Comparison of ENCODE assay signal across 18 cellular contexts in the genomic region with DNA sequence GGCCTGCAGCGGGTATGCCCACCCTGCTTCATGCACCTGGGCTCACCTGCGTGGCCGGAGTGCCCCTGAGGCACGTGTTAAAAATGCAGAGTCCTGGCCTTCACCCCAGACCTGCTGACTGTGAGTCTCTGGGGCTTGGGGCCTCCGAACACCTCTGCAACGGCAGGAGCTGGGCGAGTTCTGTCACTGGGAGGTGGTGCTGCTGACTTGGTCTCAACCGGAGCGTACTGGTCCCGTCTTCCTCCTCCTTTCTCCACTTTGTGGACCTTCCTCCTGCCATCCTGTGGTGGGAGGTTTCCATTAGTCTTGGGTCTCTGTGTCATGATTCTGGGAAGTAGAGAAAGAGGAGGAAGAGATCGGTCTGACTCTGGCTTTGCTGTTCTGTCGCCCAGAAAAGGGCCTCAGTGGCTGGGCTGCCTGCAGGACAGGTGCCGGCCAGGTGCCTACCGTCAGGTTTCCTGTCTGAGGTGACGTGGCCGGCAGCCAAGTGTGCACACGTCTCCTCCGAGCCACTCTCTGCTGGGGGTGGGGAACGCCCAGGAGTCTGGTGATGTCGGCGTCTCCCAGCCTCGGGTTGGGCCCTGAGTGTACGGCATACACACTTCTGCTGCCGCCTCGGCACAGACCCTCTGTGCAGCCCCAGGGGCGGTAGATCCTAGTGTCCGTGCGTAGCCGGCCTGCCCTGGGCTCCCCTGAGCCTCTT. TPM values are rescaled to one million over a fixed set of nuclear protein-coding genes. Genes with fewer than 3 reads are reported as not detected.
A peak's percentile ranks its signal among the peaks of the same experiment; 100 is the strongest.
DNase-seq lines count a peak whose midpoint lies in the region; ATAC-seq and TF ChIP-seq lines count a peak whose summit lies in the region.
"Had no signal": no experiment of that assay in that cellular context is flagged by ENCODE, and none has a peak within 500 bp of the region (broad histone marks: within the 10 kb centered on the region; RNA-seq: fewer than 3 reads in every experiment).

No MANE protein-coding gene starts in this region.

- H3K4me3 Mint-ChIP-seq in activated T-cell treated with anti-CD3 and anti-CD28 coated beads, Interleukin-2, amount 50 U/mL, for 72 hours: no peak overlapping the region
- H3K4me3 Mint-ChIP-seq: T-cell had no signal

- H3K4me1 Mint-ChIP-seq in activated T-cell treated with anti-CD3 and anti-CD28 coated beads, Interleukin-2, amount 50 U/mL, for 72 hours (ENCODE audit: low read depth): no peaks in the 10 kb centered on the region

- H3K4me3 ChIP-seq in OCI-LY1 (ENCODE audit: low read depth, low read length, poor library complexity, severe bottlenecking): no peak overlapping the region
- H3K4me3 ChIP-seq: HAP-1, heart left ventricle had no signal

- H3K27me3 Mint-ChIP-seq in activated T-cell treated with anti-CD3 and anti-CD28 coated beads, Interleukin-2, amount 50 U/mL, for 72 hours (ENCODE audit: low read depth): no peaks in the 10 kb centered on the region
- H3K27me3 Mint-ChIP-seq: T-cell had no signal

- H3F3A ChIP-seq in OCI-LY1 (ENCODE audit: insufficient read depth, low read length): no peaks in the 10 kb centered on the region

- H2AFZ ChIP-seq in OCI-LY1 (ENCODE audit: low read length): no peak overlapping the region

- H3K27ac Mint-ChIP-seq in activated T-cell treated with anti-CD3 and anti-CD28 coated beads, Interleukin-2, amount 50 U/mL, for 72 hours: no peak overlapping the region
- H3K27ac Mint-ChIP-seq: T-cell had no signal

- H3K27ac ChIP-seq in OCI-LY1 (ENCODE audit: low read depth, low read length, poor library complexity, severe bottlenecking): peak overlapping the region; percentile 41
- H3K27ac ChIP-seq: heart left ventricle had no signal

- peaks cover 26% of the 10 kb centered on the region for H3K4me1 ChIP-seq in OCI-LY1 (ENCODE audit: insufficient read depth, low read length, severe bottlenecking)
- H3K4me1 ChIP-seq: Caco-2, HAP-1 had no signal

- H3K79me2 ChIP-seq in OCI-LY1 (ENCODE audit: insufficient read depth, low read length): no peaks in the 10 kb centered on the region

- H3K36me3 ChIP-seq in OCI-LY1 (ENCODE audit: insufficient read depth, low read length): peaks cover 34% of the 10 kb centered on the region; the same call in 1 of the 2 replicates

- no peaks in the 10 kb centered on the region for H3K9me3 ChIP-seq in OCI-LY1 (ENCODE audit: low read length)
- H3K9me3 ChIP-seq: Caco-2, HAP-1, heart left ventricle had no signal

- H3K36me3 Mint-ChIP-seq in activated T-cell treated with anti-CD3 and anti-CD28 coated beads, Interleukin-2, amount 50 U/mL, for 72 hours (ENCODE audit: insufficient read depth in 2 of 2): peaks cover 0 to 1% of the 10 kb centered on the region in 2 donors

- no peaks in the 10 kb centered on the region for H3K9me2 ChIP-seq in OCI-LY1 (ENCODE audit: low read depth, low read length)

- no peak for TF ChIP-seq CTCF in OCI-LY1 (IDR thresholded peaks at IDR 0.05; ENCODE audit: low read length)

- H3K4me2 ChIP-seq in OCI-LY1 (ENCODE audit: low read length): no peak overlapping the region

- no peak for ATAC-seq in activated T-cell treated with anti-CD3 and anti-CD28 coated beads, Interleukin-2, amount 50 U/mL, for 72 hours (replicated peaks in 1 of 2)
- ATAC-seq: sciatic nerve, T-cell had no signal

- H4K20me1 ChIP-seq in OCI-LY1 (ENCODE audit: insufficient read depth, low read length): no peaks in the 10 kb centered on the region

- no peaks in the 10 kb centered on the region for H3K27me3 ChIP-seq in OCI-LY1 (ENCODE audit: insufficient read depth, low read length)
- H3K27me3 ChIP-seq: heart left ventricle had no signal

- no peak overlapping the region for H3K9ac ChIP-seq in OCI-LY1 (ENCODE audit: low read length)

- DNase-seq in DMS53 (lab: John Stamatoyannopoulos, UW) (peak; percentile 96), NCI-H2029 (lab: John Stamatoyannopoulos, UW) (peak; percentile 93), mucosa of gallbladder (ENCODE audit: low spot score) (peak; percentile 86), NCI-H1930 (lab: John Stamatoyannopoulos, UW) (no peak)
- no peak for DNase-seq in activated CD4-positive, alpha-beta T cell treated with anti-CD3 and anti-CD28 coated beads, Interleukin-2, amount 50 U/mL, for 1 hour
- DNase-seq in stimulated activated CD4-positive, alpha-beta T cell treated with anti-CD3 and anti-CD28 coated beads, Interleukin-4, amount 100 ng/mL, for 4 hours: no peak
- no peak for DNase-seq in activated T-cell treated with anti-CD3 and anti-CD28 coated beads, Interleukin-2, amount 50 U/mL, for 72 hours
- DNase-seq: activated CD8-positive, alpha-beta memory T cell treated with anti-CD3 and anti-CD28 coated beads for 24 hours; Caco-2; central memory CD4-positive, alpha-beta T cell; effector memory CD4-positive, alpha-beta T cell; heart left ventricle; stimulated activated CD4-positive, alpha-beta T cell treated with anti-CD3 and anti-CD28 coated beads, Interleukin-2, amount 100 ng/mL, for 24 hours; T-cell had no signal

- no peaks in the 10 kb centered on the region for H3K9me3 Mint-ChIP-seq in activated T-cell treated with anti-CD3 and anti-CD28 coated beads, Interleukin-2, amount 50 U/mL, for 72 hours
- H3K9me3 Mint-ChIP-seq: T-cell had no signal

RNA-seq across cellular contexts. Expression of gene TSC2, which starts 6.9 kb away (rescaled TPM):
- 185 TPM for total RNA-seq in mucosa of gallbladder
- 10 to 100 TPM; 96.6 to 98.4 TPM for total RNA-seq in activated T-cell treated with anti-CD3 and anti-CD28 coated beads, Interleukin-2, amount 50 U/mL, for 72 hours

RNA-seq across cellular contexts. Expression of gene NTHL1, which starts 7.1 kb away (rescaled TPM):
- total RNA-seq in mucosa of gallbladder: 33.9 TPM
- 10 to 100 TPM; 13.2 to 21.0 TPM for total RNA-seq in activated T-cell treated with anti-CD3 and anti-CD28 coated beads, Interleukin-2, amount 50 U/mL, for 72 hours

RNA-seq across cellular contexts. Expression of gene NHERF2, which starts 28.0 kb away (rescaled TPM):
- total RNA-seq in mucosa of gallbladder: 121 TPM
- 1 to 10 TPM; 2.2 to 3.0 TPM for total RNA-seq in activated T-cell treated with anti-CD3 and anti-CD28 coated beads, Interleukin-2, amount 50 U/mL, for 72 hours

RNA-seq across cellular contexts. Expression of gene NPW, which starts 35.1 kb away (rescaled TPM):
- total RNA-seq in mucosa of gallbladder: 1.6 TPM
- 1 to 10 TPM; 1.5 to 1.9 TPM for total RNA-seq in activated T-cell treated with anti-CD3 and anti-CD28 coated beads, Interleukin-2, amount 50 U/mL, for 72 hours
- total RNA-seq: osteoblast had no signal

RNA-seq across cellular contexts. Expression of gene ZNF598, which starts 45.1 kb away (rescaled TPM):
- 42.1 TPM for total RNA-seq in mucosa of gallbladder
- 100 to 1,000 TPM in 1 of 2 donors, 10 to 100 TPM in 1; 87.1 to 110 TPM for total RNA-seq in activated T-cell treated with anti-CD3 and anti-CD28 coated beads, Interleukin-2, amount 50 U/mL, for 72 hours

Comparison
In these comparisons a context has a peak if more than half of its experiments do, and no peak if none do; other contexts are left out.
1. DNase-seq: peak in DMS53 (single experiment), NCI-H2029 (single experiment) and mucosa of gallbladder (single experiment); none in NCI-H1930 (0 of 2), activated CD4-positive, alpha-beta T cell treated with anti-CD3 and anti-CD28 coated beads, Interleukin-2, amount 50 U/mL, for 1 hour (single experiment), stimulated activated CD4-positive, alpha-beta T cell treated with anti-CD3 and anti-CD28 coated beads, Interleukin-4, amount 100 ng/mL, for 4 hours (0 of 2) and activated T-cell treated with anti-CD3 and anti-CD28 coated beads, Interleukin-2, amount 50 U/mL, for 72 hours (0 of 2).
2. RNA of gene NHERF2, which starts 28.0 kb away (total RNA-seq): 121 TPM in mucosa of gallbladder (single experiment); 2.2 to 3.0 TPM in activated T-cell treated with anti-CD3 and anti-CD28 coated beads, Interleukin-2, amount 50 U/mL, for 72 hours; every median in the first group is over 10 times any median in the second.